In genomic region chr5:139482050-139482889, GRCh38 we compare ENCODE assay signal across 8 cellular contexts. TPM values are rescaled to one million over a fixed set of nuclear protein-coding genes. Genes with fewer than 3 reads are reported as not detected.
DNase-seq lines count a peak whose midpoint lies in the region; ATAC-seq lines count a peak whose summit lies in the region.

STING1 (minus strand) TSS chr5:139482758; CDS start chr5:139481704, 1,054 bp downstream.

- H3K27me3 Mint-ChIP-seq in activated CD4-positive, alpha-beta memory T cell treated with anti-CD3 and anti-CD28 coated beads, Interleukin-2, amount 10 ng/mL, durations not matched to agents 7 days and 5 days = no peaks in the 10 kb centered on the region

- H3K4me1 Mint-ChIP-seq in activated CD4-positive, alpha-beta memory T cell treated with anti-CD3 and anti-CD28 coated beads, Interleukin-2, amount 10 ng/mL, durations not matched to agents 7 days and 5 days = peaks cover 45% of the 10 kb centered on the region

- POLR2A ChIA-PET in activated CD4-positive, alpha-beta memory T cell treated with anti-CD3 and anti-CD28 coated beads, Interleukin-2, amount 10 ng/mL, durations not matched to agents 7 days and 5 days (lab: Charles Lee) = interaction anchor here (0.7 to 3.8 kb wide), 31 partner anchors 8 to 912 kb away, joined by 3 to 63 read pairs (median 6); partner anchors contain the start of genes DNAJC18, ECSCR, MZB1 and PAIP2

- H3K27me3 ChIP-seq in muscle layer of colon (ENCODE audit: control insufficient read depth in 1 of 2, insufficient read depth in 2 of 2, low read length in 2 of 2) = no peaks in the 10 kb centered on the region

- ATAC-seq in HG02678 (IDR thresholded peaks at IDR 0.05; ENCODE audit: unreplicated experiment) (peak; percentile 71), HG02623 (IDR thresholded peaks at IDR 0.05; ENCODE audit: unreplicated experiment) (no peak)

- peaks cover 45% of the 10 kb centered on the region for H3K36me3 Mint-ChIP-seq in activated CD4-positive, alpha-beta memory T cell treated with anti-CD3 and anti-CD28 coated beads, Interleukin-2, amount 10 ng/mL, durations not matched to agents 7 days and 5 days (ENCODE audit: low read depth)

- peak within 1 kb of the TSS; percentile 98 for H3K27ac Mint-ChIP-seq in activated CD4-positive, alpha-beta memory T cell treated with anti-CD3 and anti-CD28 coated beads, Interleukin-2, amount 10 ng/mL, durations not matched to agents 7 days and 5 days

- CTCF ChIA-PET in activated CD4-positive, alpha-beta memory T cell treated with anti-CD3 and anti-CD28 coated beads, Interleukin-2, amount 10 ng/mL, durations not matched to agents 7 days and 5 days (lab: Charles Lee) = interaction anchor here (0.6 to 3.7 kb wide), 20 partner anchors 8 to 283 kb away, joined by 3 to 46 read pairs (median 6); partner anchors contain the start of genes DNAJC18 and SMIM33

- in situ Hi-C loops in endometrial microvascular endothelial cells (cut with HindIII; ENCODE audit: inconsistent ontology term, low pct_unique_long_range_greater_than_20kb, low sequenced_read_pairs) = no loop called here

- peak; percentile 62 for DNase-seq in DMS153 treated with DMSO at 0.1 percent for 48 hours (lab: John Stamatoyannopoulos, UW; ENCODE audit: unreplicated experiment)
- DNase-seq in NCI-H510A treated with DMSO at 0.1 percent for 48 hours (lab: John Stamatoyannopoulos, UW) = peak; percentile 86
- DNase-seq in activated CD4-positive, alpha-beta memory T cell treated with anti-CD3 and anti-CD28 coated beads, Interleukin-2, amount 10 ng/mL, durations not matched to agents 7 days and 5 days = peak; percentile 67
- peak in 18 of 49 donors; percentile 6 to 47 (median 20) for DNase-seq in substantia nigra (lab: John Stamatoyannopoulos, UW)

- H3K36me3 ChIP-seq in muscle layer of colon (ENCODE audit: insufficient read depth, low read length) = peaks cover 10% of the 10 kb centered on the region

- peak within 1 kb of the TSS; percentile 20 to 67 for H3K4me3 ChIP-seq in muscle layer of colon (ENCODE audit: low read depth in 1 of 2, low read length in 2 of 2)

- peak within 1 kb of the TSS; percentile 44 for H3K9ac ChIP-seq in muscle layer of colon (ENCODE audit: low read length)

- H3K4me1 ChIP-seq in muscle layer of colon (ENCODE audit: insufficient read depth, low read length) = peaks cover 19% of the 10 kb centered on the region

- no peaks in the 10 kb centered on the region for H3K9me3 ChIP-seq in muscle layer of colon (ENCODE audit: low read length)

- H3K27ac ChIP-seq in muscle layer of colon (ENCODE audit: low read depth, low read length) (peak within 1 kb of the TSS; percentile 88), substantia nigra (ENCODE audit: low read depth, low read length, poor library complexity, severe bottlenecking) (peak within 1 kb of the TSS; percentile 60)

- H3K9me3 Mint-ChIP-seq in activated CD4-positive, alpha-beta memory T cell treated with anti-CD3 and anti-CD28 coated beads, Interleukin-2, amount 10 ng/mL, durations not matched to agents 7 days and 5 days = no peaks in the 10 kb centered on the region

- peak within 1 kb of the TSS; percentile 96 for H3K4me3 Mint-ChIP-seq in activated CD4-positive, alpha-beta memory T cell treated with anti-CD3 and anti-CD28 coated beads, Interleukin-2, amount 10 ng/mL, durations not matched to agents 7 days and 5 days

RNA-seq across cellular contexts. Expression of gene STING1, which starts in this region (rescaled TPM):
- total RNA-seq in activated CD4-positive, alpha-beta memory T cell treated with anti-CD3 and anti-CD28 coated beads, Interleukin-2, amount 10 ng/mL, durations not matched to agents 7 days and 5 days = 100 to 1,000 TPM; 277 to 281 TPM
- 37.6 TPM for total RNA-seq in endometrial microvascular endothelial cells (ENCODE audit: inconsistent ontology term)
